In the genomic region with DNA sequence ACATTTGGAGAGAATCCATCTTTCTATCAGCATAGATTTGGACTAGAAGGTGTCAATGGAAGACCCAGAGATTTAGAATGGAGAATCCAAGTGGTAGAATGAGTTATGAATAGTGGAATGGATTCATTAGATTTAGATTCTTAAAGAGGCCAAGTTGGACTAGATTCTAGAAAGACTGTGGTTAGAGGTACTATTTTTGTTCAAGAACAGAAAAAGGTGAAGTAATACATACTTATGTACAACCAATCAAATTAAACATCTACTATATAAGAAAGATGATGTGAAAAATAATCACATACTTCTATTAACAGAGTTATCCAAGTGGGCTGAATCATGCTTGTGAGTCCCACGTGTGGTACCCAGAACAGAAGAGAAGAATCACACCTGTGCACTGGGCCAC, we compare ENCODE assay signal across 1 cellular context.
A peak's percentile ranks its signal among the peaks of the same experiment; 100 is the strongest.
TF ChIP-seq lines count a peak whose summit lies in the region.

No MANE protein-coding gene starts in this region.

TF ChIP-seq in GM12878, 131 proteins besides CTCF, POLR2A, EP300 and RAD21:
- TF ChIP-seq RUNX3 (IDR thresholded peaks at IDR 0.05; ENCODE audit: low read length) (peak; percentile 76), NFIC (IDR thresholded peaks at IDR 0.05; ENCODE audit: low read depth, low read length) (peak; percentile 21; the same call in 1 of the 2 replicates), MTA2 (IDR thresholded peaks at IDR 0.05; ENCODE audit: low read depth) (no peak), MEF2B (IDR thresholded peaks at IDR 0.05; ENCODE audit: partially characterized antibody, poor library complexity, severe bottlenecking) (peak; percentile 18), CREM (IDR thresholded peaks at IDR 0.05; ENCODE audit: low read depth) (no peak), ATF2 (IDR thresholded peaks at IDR 0.05; ENCODE audit: low read length) (peak; percentile 47; the same call in 1 of the 2 replicates), JUNB (IDR thresholded peaks at IDR 0.05) (peak; percentile 9; the same call in 1 of the 2 replicates), MEF2A (IDR thresholded peaks at IDR 0.05; ENCODE audit: insufficient read depth, low read depth, low read length) (peak; percentile 53; the same call in 1 of the 2 replicates)
- TF ChIP-seq, protein P1, sequence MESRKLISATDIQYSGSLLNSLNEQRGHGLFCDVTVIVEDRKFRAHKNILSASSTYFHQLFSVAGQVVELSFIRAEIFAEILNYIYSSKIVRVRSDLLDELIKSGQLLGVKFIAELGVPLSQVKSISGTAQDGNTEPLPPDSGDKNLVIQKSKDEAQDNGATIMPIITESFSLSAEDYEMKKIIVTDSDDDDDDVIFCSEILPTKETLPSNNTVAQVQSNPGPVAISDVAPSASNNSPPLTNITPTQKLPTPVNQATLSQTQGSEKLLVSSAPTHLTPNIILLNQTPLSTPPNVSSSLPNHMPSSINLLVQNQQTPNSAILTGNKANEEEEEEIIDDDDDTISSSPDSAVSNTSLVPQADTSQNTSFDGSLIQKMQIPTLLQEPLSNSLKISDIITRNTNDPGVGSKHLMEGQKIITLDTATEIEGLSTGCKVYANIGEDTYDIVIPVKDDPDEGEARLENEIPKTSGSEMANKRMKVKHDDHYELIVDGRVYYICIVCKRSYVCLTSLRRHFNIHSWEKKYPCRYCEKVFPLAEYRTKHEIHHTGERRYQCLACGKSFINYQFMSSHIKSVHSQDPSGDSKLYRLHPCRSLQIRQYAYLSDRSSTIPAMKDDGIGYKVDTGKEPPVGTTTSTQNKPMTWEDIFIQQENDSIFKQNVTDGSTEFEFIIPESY (IDR thresholded peaks at IDR 0.05) = no peak
